13 cellular contexts compared by ENCODE assay signal in the genomic region with DNA sequence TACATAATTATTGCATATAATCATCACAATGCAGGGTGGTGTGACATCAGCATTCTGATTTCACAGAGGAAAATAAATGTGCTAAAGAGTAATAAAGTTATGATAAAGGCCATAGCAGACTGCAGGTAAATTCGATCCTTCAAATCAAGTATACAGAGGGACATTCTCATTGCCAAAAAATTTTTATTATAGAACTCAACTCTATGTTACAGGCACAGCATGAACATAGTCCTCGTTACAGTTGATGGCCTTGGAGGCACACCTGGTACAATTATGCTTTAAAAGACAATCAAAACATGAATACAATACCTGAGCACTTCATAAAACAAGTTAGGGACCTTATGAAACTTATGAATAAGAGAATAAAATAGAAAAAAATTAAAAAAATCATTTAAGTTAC.
DNase-seq lines count a peak whose midpoint lies in the region; ATAC-seq and TF ChIP-seq lines count a peak whose summit lies in the region.
"Had no signal": no experiment of that assay in that cellular context is flagged by ENCODE, and none has a peak within 500 bp of the region (broad histone marks: within the 10 kb centered on the region; RNA-seq: fewer than 3 reads in every experiment).

No MANE protein-coding gene starts in this region.

- no TSS peak for BruUV-seq in PC-3 (replicated peaks; lab: Mats Ljungman, UMichigan)

- H3K4me2 ChIP-seq in SK-N-SH (no peak overlapping the region), PC-3 (ENCODE audit: low read length) (0 out of 2 replicates have a peak overlapping the region, but pooled peaks have one; percentile 2), mesenchymal stem cell (ENCODE audit: low read length, poor library complexity, severe bottlenecking) (no peak overlapping the region), smooth muscle cell (peak overlapping the region; percentile 37)

- no peak overlapping the region for H2BK120ac ChIP-seq in mesenchymal stem cell (ENCODE audit: low read depth, low read length)

- H3K27me3 ChIP-seq in SK-N-SH (ENCODE audit: insufficient read depth) (no peaks in the 10 kb centered on the region), PC-3 (ENCODE audit: low read length) (no peaks in the 10 kb centered on the region), mesenchymal stem cell (ENCODE audit: control insufficient read depth in 1 of 2, insufficient read depth in 1 of 2, low read length in 2 of 2) (no peaks in the 10 kb centered on the region), smooth muscle cell (ENCODE audit: low read depth) (no peaks in the 10 kb centered on the region)

- H3K4me1 ChIP-seq in SK-N-SH (ENCODE audit: control insufficient read depth in 1 of 2, insufficient read depth in 2 of 2, low read depth in 1 of 2, low read length in 1 of 2) = peaks cover 0 to 11% of the 10 kb centered on the region in 2 experiments; a peak in 1 of 4 replicates
- H3K4me1 ChIP-seq in PC-3 (ENCODE audit: insufficient read depth, low read length) = peaks cover 14% of the 10 kb centered on the region
- peaks cover 1% of the 10 kb centered on the region for H3K4me1 ChIP-seq in mesenchymal stem cell (ENCODE audit: control insufficient read depth, insufficient read depth, low read depth, low read length)
- no peaks in the 10 kb centered on the region for H3K4me1 ChIP-seq in smooth muscle cell (ENCODE audit: low read depth)
- H3K4me1 ChIP-seq: HAP-1 had no signal

- H3K79me1 ChIP-seq in mesenchymal stem cell (replicated peaks; ENCODE audit: low read length, poor library complexity, severe bottlenecking) = no peaks in the 10 kb centered on the region

- no peaks in the 10 kb centered on the region for H3K9me2 ChIP-seq in SK-N-SH
- no peaks in the 10 kb centered on the region for H3K9me2 ChIP-seq in PC-3 (replicated peaks; ENCODE audit: low read length)

- TF ChIP-seq EP300 in SK-N-SH (IDR thresholded peaks at IDR 0.05; ENCODE audit: borderline replicate concordance in 1 of 2, low read depth in 1 of 2, low read length in 1 of 2) = no peak

- no peak overlapping the region for H2BK12ac ChIP-seq in mesenchymal stem cell (ENCODE audit: low read length in 2 of 2)

- H3K4me3 ChIP-seq in SK-N-SH (ENCODE audit: low read depth in 2 of 2, low read length in 1 of 2) = no peak overlapping the region
- no peak overlapping the region for H3K4me3 ChIP-seq in PC-3 (ENCODE audit: low read length)
- no peak overlapping the region for H3K4me3 ChIP-seq in mesenchymal stem cell (ENCODE audit: insufficient read depth in 1 of 2, low read depth in 1 of 2, low read length in 2 of 2)
- H3K4me3 ChIP-seq in smooth muscle cell = no peak overlapping the region
- H3K4me3 ChIP-seq: HAP-1 had no signal

- H3K23ac ChIP-seq in mesenchymal stem cell (ENCODE audit: low read length in 2 of 2) = no peak overlapping the region

- WGBS in SK-N-SH (ENCODE audit: low lambda C conversion rate) = 76% methylated on average over 2 of the region's 2 CpGs
- 100% methylated on average over 2 of the region's 2 CpGs for whole genome bisulfite sequencing in mesenchymal stem cell
- WGBS in smooth muscle cell (ENCODE audit: low lambda C conversion rate) = 82% methylated on average over 2 of the region's 2 CpGs

- TF ChIP-seq RAD21 in SK-N-SH (IDR thresholded peaks at IDR 0.05; ENCODE audit: low read length) = no peak

- H2AK5ac ChIP-seq in mesenchymal stem cell (ENCODE audit: low read length, severe bottlenecking) = no peak overlapping the region

- H4K8ac ChIP-seq in mesenchymal stem cell (ENCODE audit: low read length) = no peak overlapping the region

- no peak overlapping the region for H2BK15ac ChIP-seq in mesenchymal stem cell (ENCODE audit: low read depth, poor library complexity, severe bottlenecking)

- H3K14ac ChIP-seq in mesenchymal stem cell (ENCODE audit: low read length in 2 of 2) = no peak overlapping the region

- H3K36me3 ChIP-seq in SK-N-SH (replicated peaks in 1 of 2; ENCODE audit: control insufficient read depth in 1 of 2, insufficient read depth in 2 of 2, low read length in 1 of 2) (no peaks in the 10 kb centered on the region), PC-3 (ENCODE audit: low read depth, low read length) (no peaks in the 10 kb centered on the region), mesenchymal stem cell (ENCODE audit: control insufficient read depth in 1 of 2, insufficient read depth in 2 of 2, low read depth in 1 of 2, low read length in 2 of 2) (no peaks in the 10 kb centered on the region), smooth muscle cell (ENCODE audit: low read depth) (no peaks in the 10 kb centered on the region)
- H3K36me3 ChIP-seq: HAP-1 had no signal

- H3K27ac ChIP-seq in SK-N-SH (ENCODE audit: low read depth in 2 of 2, low read length in 1 of 2) (peak overlapping the region in 1 of 2 experiments; percentile 59; a peak in 2 of 4 replicates), PC-3 (ENCODE audit: low read length) (0 out of 2 replicates have a peak overlapping the region, but pooled peaks have one; percentile 5), mesenchymal stem cell (ENCODE audit: low read length, poor library complexity, severe bottlenecking) (peak overlapping the region; percentile 52), smooth muscle cell (ENCODE audit: low read depth) (peak overlapping the region; percentile 51)
- H3K27ac ChIP-seq: HL-60 had no signal

- intact Hi-C loops in PC-3 (cut with micrococcal nuclease) = no loop called here

- H3F3A ChIP-seq in SK-N-SH (replicated peaks; ENCODE audit: insufficient read depth) (peaks cover 7% of the 10 kb centered on the region), PC-3 (ENCODE audit: low read length, unreplicated experiment) (no peaks in the 10 kb centered on the region), smooth muscle cell (ENCODE audit: low read depth) (no peaks in the 10 kb centered on the region)

- H3K9me3 ChIP-seq in SK-N-SH (no peaks in the 10 kb centered on the region), PC-3 (ENCODE audit: low read length) (no peaks in the 10 kb centered on the region), mesenchymal stem cell (ENCODE audit: control insufficient read depth, low read length) (peaks cover 5% of the 10 kb centered on the region), smooth muscle cell (replicated peaks; ENCODE audit: low read depth) (no peaks in the 10 kb centered on the region)
- H3K9me3 ChIP-seq: HAP-1 had no signal

- H4K20me1 ChIP-seq in SK-N-SH (ENCODE audit: insufficient read depth) = no peaks in the 10 kb centered on the region
- no peaks in the 10 kb centered on the region for H4K20me1 ChIP-seq in PC-3 (ENCODE audit: low read length)
- H4K20me1 ChIP-seq in smooth muscle cell (ENCODE audit: low read depth) = no peaks in the 10 kb centered on the region

- no peak overlapping the region for H4K91ac ChIP-seq in mesenchymal stem cell (ENCODE audit: low read length)

- no peak overlapping the region for H3K4ac ChIP-seq in mesenchymal stem cell (ENCODE audit: low read depth in 1 of 2, low read length in 2 of 2)

- CTCF ChIA-PET in SK-N-SH (lab: Yijun Ruan, JAX) = no interaction called here
- CTCF ChIA-PET in PC-3 (lab: Charles Lee) = no interaction called here

- TF ChIP-seq CTCF in SK-N-SH (IDR thresholded peaks at IDR 0.05) (no peak), PC-3 (conservative IDR thresholded peaks at IDR 0.05; ENCODE audit: low read depth, low read length) (no peak), smooth muscle cell (IDR thresholded peaks at IDR 0.05; ENCODE audit: borderline replicate concordance, insufficient read depth, poor library complexity, severe bottlenecking) (no peak)

- POLR2A ChIA-PET in SK-N-SH (lab: Yijun Ruan, JAX) (no interaction called here), PC-3 (lab: Charles Lee; ENCODE audit: unreplicated experiment) (no interaction called here)

- H3K79me2 ChIP-seq in SK-N-SH (ENCODE audit: insufficient read depth) (no peaks in the 10 kb centered on the region), PC-3 (ENCODE audit: low read length) (no peaks in the 10 kb centered on the region), smooth muscle cell (ENCODE audit: low read depth) (no peaks in the 10 kb centered on the region)

- H3K18ac ChIP-seq in mesenchymal stem cell (ENCODE audit: low read depth in 1 of 2, low read length in 2 of 2) = no peak overlapping the region

- H3K9ac ChIP-seq in SK-N-SH (no peak overlapping the region), PC-3 (ENCODE audit: low read length) (no peak overlapping the region), mesenchymal stem cell (ENCODE audit: low read length) (no peak overlapping the region), smooth muscle cell (ENCODE audit: low read depth) (no peak overlapping the region)

- ATAC-seq in SK-N-SH treated with all-trans-retinoic acid at 6 μM for 48 hours (no peak), PC-3 (no peak; the same call in 1 of the 2 replicates), GM19023 (IDR thresholded peaks at IDR 0.05; ENCODE audit: unreplicated experiment) (no peak)

- DNase-seq in SK-N-SH (no peak), PC-3 (no peak), mesenchymal stem cell (no peak), smooth muscle cell (lab: John Stamatoyannopoulos, UW; ENCODE audit: unreplicated experiment) (no peak), DMS114 treated with DMSO at 0.1 percent for 48 hours (lab: John Stamatoyannopoulos, UW; ENCODE audit: unreplicated experiment) (no peak), NCI-H82 (lab: John Stamatoyannopoulos, UW) (no peak)
- DNase-seq: C1 segment of cervical spinal cord; CD4-positive, alpha-beta T cell; GF-D8 had no signal

- no peak overlapping the region for H2BK5ac ChIP-seq in mesenchymal stem cell (ENCODE audit: low read depth, low read length, poor library complexity, severe bottlenecking)

- H2AFZ ChIP-seq in SK-N-SH (ENCODE audit: low read depth) (peak overlapping the region; percentile 47; the same call in 1 of the 2 replicates), PC-3 (ENCODE audit: low read length) (no peak overlapping the region), mesenchymal stem cell (ENCODE audit: low read depth, low read length) (no peak overlapping the region), smooth muscle cell (ENCODE audit: low read depth) (no peak overlapping the region)

TF ChIP-seq in SK-N-SH, 30 proteins besides CTCF, POLR2A, EP300 and RAD21 (continues in another document):
- TF ChIP-seq SMC3 (IDR thresholded peaks at IDR 0.05; ENCODE audit: low read depth, low read length) = no peak

TF ChIP-seq in SK-N-SH treated with all-trans-retinoic acid at 6 μM for 48 hours, 23 proteins besides CTCF, POLR2A, EP300 and RAD21 (continues in another document):
- no peak for TF ChIP-seq ARNTL (CRISPR knock-in tag; IDR thresholded peaks at IDR 0.05; ENCODE audit: borderline replicate concordance, low read depth)
- TF ChIP-seq PPARA (CRISPR knock-in tag; IDR thresholded peaks at IDR 0.05; ENCODE audit: borderline replicate concordance) = no peak
- TF ChIP-seq OSR1 (CRISPR knock-in tag; IDR thresholded peaks at IDR 0.05) = no peak
- no peak for TF ChIP-seq TCF4 (CRISPR knock-in tag; IDR thresholded peaks at IDR 0.05; ENCODE audit: borderline replicate concordance)
- TF ChIP-seq ZNF565 (CRISPR knock-in tag; conservative IDR thresholded peaks at IDR 0.05; ENCODE audit: low read depth) = no peak

Comparison
In these comparisons a context has a peak if more than half of its experiments do, and no peak if none do; other contexts are left out.
1. H3K4me2 ChIP-seq: peak in PC-3 (single experiment) and smooth muscle cell (single experiment); none in SK-N-SH (single experiment) and mesenchymal stem cell (single experiment).